ENCODE assay signal across 10 cellular contexts in genomic region chr7:12434012-12434642, GRCh38. TPM values are rescaled to one million over a fixed set of nuclear protein-coding genes. Genes with fewer than 3 reads are reported as not detected.
DNase-seq lines count a peak whose midpoint lies in the region; ATAC-seq and TF ChIP-seq lines count a peak whose summit lies in the region.
"Had no signal": no experiment of that assay in that cellular context is flagged by ENCODE, and none has a peak within 500 bp of the region (broad histone marks: within the 10 kb centered on the region; RNA-seq: fewer than 3 reads in every experiment).

No MANE protein-coding gene starts in this region.

- DNase-seq in DMS53 (lab: John Stamatoyannopoulos, UW) (peak; percentile 49), DMS53 treated with DMSO at 0.1 percent for 48 hours (lab: John Stamatoyannopoulos, UW; ENCODE audit: unreplicated experiment) (no peak), WTC11 (ENCODE audit: low spot score) (no peak), neural crest cell (ENCODE audit: low read depth, low spot score) (no peak), NK-92 (lab: John Stamatoyannopoulos, UW; ENCODE audit: unreplicated experiment) (no peak)
- no peak for DNase-seq in stimulated activated naive CD4-positive, alpha-beta T cell (lab: John Stamatoyannopoulos, UW)
- DNase-seq: effector CD8-positive, alpha-beta T cell; NCI-H187 had no signal

- H3K27ac Mint-ChIP-seq in WTC11 (no peak overlapping the region), neural crest cell (ENCODE audit: unreplicated experiment) (no peak overlapping the region)

- peaks cover 21% of the 10 kb centered on the region for H3K9me3 Mint-ChIP-seq in WTC11
- H3K9me3 Mint-ChIP-seq in neural crest cell = peaks cover 3% of the 10 kb centered on the region

- CTCF ChIA-PET in WTC11 (lab: Charles Lee) = interaction anchor here (0.6 to 4.2 kb wide), 28 partner anchors 10 to 384 kb away, joined by 3 to 30 read pairs (median 4); partner anchors contain the start of gene VWDE

- peak; percentile 50 for ATAC-seq in HG03280 (IDR thresholded peaks at IDR 0.05; ENCODE audit: unreplicated experiment)
- no peak for ATAC-seq in WTC11
- ATAC-seq in HG02642 (IDR thresholded peaks at IDR 0.05; ENCODE audit: poor library complexity, unreplicated experiment) = no peak

- H3K4me3 Mint-ChIP-seq in WTC11 (no peak overlapping the region), neural crest cell (no peak overlapping the region)

- H3K36me3 Mint-ChIP-seq in WTC11 (peaks cover 24% of the 10 kb centered on the region), neural crest cell (ENCODE audit: low read depth) (no peaks in the 10 kb centered on the region)

- peaks cover 40% of the 10 kb centered on the region for H3K4me1 Mint-ChIP-seq in WTC11
- peaks cover 7% of the 10 kb centered on the region for H3K4me1 Mint-ChIP-seq in neural crest cell

- no peaks in the 10 kb centered on the region; the same call in 1 of the 2 replicates for H3K27me3 Mint-ChIP-seq in WTC11 (ENCODE audit: low read depth)
- H3K27me3 Mint-ChIP-seq in neural crest cell (ENCODE audit: low read depth) = no peaks in the 10 kb centered on the region

- POLR2A ChIA-PET in WTC11 (lab: Charles Lee) = interaction anchor here (1.4 kb wide), 1 partner anchor 10 kb away, joined by 3 read pairs; no protein-coding TSS in a partner anchor

- TF ChIP-seq CTCF in WTC11 (IDR thresholded peaks at IDR 0.05) (peak; percentile 44; the same call in 1 of the 2 replicates), neural crest cell (conservative IDR thresholded peaks at IDR 0.05) (peak; percentile 63)

TF ChIP-seq in WTC11, 78 proteins besides CTCF, POLR2A, EP300 and RAD21:
- TF ChIP-seq ZNF396 (CRISPR knock-in tag; IDR thresholded peaks at IDR 0.05; ENCODE audit: borderline replicate concordance) (no peak), PRRX2 (CRISPR knock-in tag; IDR thresholded peaks at IDR 0.05) (no peak), CBFB (CRISPR knock-in tag; IDR thresholded peaks at IDR 0.05; ENCODE audit: low read depth) (no peak), ATF1 (CRISPR knock-in tag; IDR thresholded peaks at IDR 0.05) (no peak), ZNF121 (CRISPR knock-in tag; IDR thresholded peaks at IDR 0.05) (no peak), AFF4 (CRISPR knock-in tag; IDR thresholded peaks at IDR 0.05; ENCODE audit: borderline replicate concordance) (no peak), GRHL2 (CRISPR knock-in tag; IDR thresholded peaks at IDR 0.05; ENCODE audit: insufficient replicate concordance, severe bottlenecking) (no peak), TP53 (CRISPR knock-in tag; IDR thresholded peaks at IDR 0.05) (no peak), JAZF1 (CRISPR knock-in tag; IDR thresholded peaks at IDR 0.05) (no peak), ARID4B (CRISPR knock-in tag; IDR thresholded peaks at IDR 0.05; ENCODE audit: borderline replicate concordance) (no peak), MLX (CRISPR knock-in tag; IDR thresholded peaks at IDR 0.05) (no peak)
- TF ChIP-seq, protein P1, sequence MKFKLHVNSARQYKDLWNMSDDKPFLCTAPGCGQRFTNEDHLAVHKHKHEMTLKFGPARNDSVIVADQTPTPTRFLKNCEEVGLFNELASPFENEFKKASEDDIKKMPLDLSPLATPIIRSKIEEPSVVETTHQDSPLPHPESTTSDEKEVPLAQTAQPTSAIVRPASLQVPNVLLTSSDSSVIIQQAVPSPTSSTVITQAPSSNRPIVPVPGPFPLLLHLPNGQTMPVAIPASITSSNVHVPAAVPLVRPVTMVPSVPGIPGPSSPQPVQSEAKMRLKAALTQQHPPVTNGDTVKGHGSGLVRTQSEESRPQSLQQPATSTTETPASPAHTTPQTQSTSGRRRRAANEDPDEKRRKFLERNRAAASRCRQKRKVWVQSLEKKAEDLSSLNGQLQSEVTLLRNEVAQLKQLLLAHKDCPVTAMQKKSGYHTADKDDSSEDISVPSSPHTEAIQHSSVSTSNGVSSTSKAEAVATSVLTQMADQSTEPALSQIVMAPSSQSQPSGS (CRISPR knock-in tag; IDR thresholded peaks at IDR 0.05; ENCODE audit: borderline replicate concordance, low read depth) = no peak
- TF ChIP-seq, protein P2, sequence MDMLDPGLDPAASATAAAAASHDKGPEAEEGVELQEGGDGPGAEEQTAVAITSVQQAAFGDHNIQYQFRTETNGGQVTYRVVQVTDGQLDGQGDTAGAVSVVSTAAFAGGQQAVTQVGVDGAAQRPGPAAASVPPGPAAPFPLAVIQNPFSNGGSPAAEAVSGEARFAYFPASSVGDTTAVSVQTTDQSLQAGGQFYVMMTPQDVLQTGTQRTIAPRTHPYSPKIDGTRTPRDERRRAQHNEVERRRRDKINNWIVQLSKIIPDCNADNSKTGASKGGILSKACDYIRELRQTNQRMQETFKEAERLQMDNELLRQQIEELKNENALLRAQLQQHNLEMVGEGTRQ (CRISPR knock-in tag; IDR thresholded peaks at IDR 0.05) = no peak
- TF ChIP-seq, protein P3, sequence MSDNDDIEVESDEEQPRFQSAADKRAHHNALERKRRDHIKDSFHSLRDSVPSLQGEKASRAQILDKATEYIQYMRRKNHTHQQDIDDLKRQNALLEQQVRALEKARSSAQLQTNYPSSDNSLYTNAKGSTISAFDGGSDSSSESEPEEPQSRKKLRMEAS (CRISPR knock-in tag; IDR thresholded peaks at IDR 0.05) = no peak

RNA-seq across cellular contexts. Expression of gene VWDE, which starts 30.5 kb away (rescaled TPM):
- total RNA-seq in WTC11 (2021) (21.0 to 25.1 TPM (median 23.1 TPM) in 3 replicates), neural crest cell (not detected in 2 replicates)

Comparison
In these comparisons a context has a peak if more than half of its experiments do, and no peak if none do; other contexts are left out.
1. RNA of gene VWDE, which starts 30.5 kb away (total RNA-seq): 21.0 to 25.1 TPM in WTC11; not detected in neural crest cell; every median in the first group is over 10 times any median in the second.